Comparison of ENCODE assay signal across 28 cellular contexts in genomic region chr16:67147437-67148140, GRCh38. TPM values are rescaled to one million over a fixed set of nuclear protein-coding genes. Genes with fewer than 3 reads are reported as not detected.
DNase-seq lines count a peak whose midpoint lies in the region; ATAC-seq, FAIRE-seq and TF ChIP-seq lines count a peak whose summit lies in the region.
"Had no signal": no experiment of that assay in that cellular context is flagged by ENCODE, and none has a peak within 500 bp of the region (broad histone marks: within the 10 kb centered on the region; RNA-seq: fewer than 3 reads in every experiment).

No MANE protein-coding gene starts in this region.

- TSS peak; percentile 15 for BruUV-seq in HCT116 (replicated peaks; lab: Mats Ljungman, UMichigan)
- BruUV-seq in OCI-LY7 (replicated peaks; lab: Mats Ljungman, UMichigan): TSS peak; percentile 63

- H2BK120ac ChIP-seq in H1 (replicated peaks; ENCODE audit: low read depth, low read length): no peak overlapping the region

- no peak overlapping the region for H3K18ac ChIP-seq in H1 (ENCODE audit: extremely low read depth, low read length)

- RAD21 ChIA-PET in HCT116 (lab: Charles Lee; ENCODE audit: low non-redundant PET in 1 of 2, low total read pairs in 2 of 2, uncharacterized antibody in 2 of 2, unreplicated experiment in 2 of 2): no interaction called here

- peaks cover 21% of the 10 kb centered on the region for H3K36me3 Mint-ChIP-seq in neural crest cell (ENCODE audit: low read depth)

- no peak overlapping the region for H3K56ac ChIP-seq in H1 (replicated peaks; ENCODE audit: insufficient read length, low read depth, low read length)

- no peak for TF ChIP-seq CTCF in HCT116 (IDR thresholded peaks at IDR 0.05 in 2 of 3, conservative IDR thresholded peaks at IDR 0.05 in 1 of 3; ENCODE audit: borderline replicate concordance in 1 of 3, insufficient read depth in 1 of 3, low read depth in 2 of 3, low read length in 2 of 3)
- no peak for TF ChIP-seq CTCF in OCI-LY7 (conservative IDR thresholded peaks at IDR 0.05; ENCODE audit: low read length)
- no peak for TF ChIP-seq CTCF in H1 (IDR thresholded peaks at IDR 0.05; ENCODE audit: control extremely low read depth in 1 of 3, insufficient read depth in 1 of 3, low read depth in 1 of 3, low read length in 3 of 3)
- TF ChIP-seq CTCF in neural crest cell (conservative IDR thresholded peaks at IDR 0.05): no peak

- no peak overlapping the region for H2AFZ ChIP-seq in HCT116 (ENCODE audit: low read depth, low read length, poor library complexity, severe bottlenecking)
- H2AFZ ChIP-seq in OCI-LY7 (ENCODE audit: low read length): no peak overlapping the region
- H2AFZ ChIP-seq in H1 (ENCODE audit: low read length): no peak overlapping the region
- H2AFZ ChIP-seq: neural progenitor cell had no signal

- no peaks in the 10 kb centered on the region for H3K9me2 ChIP-seq in HCT116 (ENCODE audit: insufficient read depth)
- no peaks in the 10 kb centered on the region for H3K9me2 ChIP-seq in OCI-LY7 (ENCODE audit: insufficient read depth, low read length)

- no peak overlapping the region for H2BK12ac ChIP-seq in H1 (ENCODE audit: low read depth, low read length)

- H3K9me3 ChIP-seq in HCT116 (ENCODE audit: control insufficient read depth in 1 of 2, insufficient read depth in 1 of 2, low read depth in 1 of 2, low read length in 2 of 2) (no peaks in the 10 kb centered on the region), OCI-LY7 (ENCODE audit: low read length) (no peaks in the 10 kb centered on the region), H1 (ENCODE audit: insufficient read depth in 2 of 2, low read depth in 1 of 2, low read length in 1 of 2) (no peaks in the 10 kb centered on the region; a peak in 1 of 4 replicates)
- H3K9me3 ChIP-seq: sigmoid colon, upper lobe of left lung had no signal

- no peak overlapping the region for H4K91ac ChIP-seq in H1 (replicated peaks; ENCODE audit: insufficient read length, low read length)

- no peak overlapping the region for H2AK5ac ChIP-seq in H1 (ENCODE audit: low read depth, low read length)

- H3K36me3 ChIP-seq in HCT116 (ENCODE audit: control insufficient read depth in 1 of 2, insufficient read depth in 2 of 2, low read length in 2 of 2): peaks cover 18 to 36% of the 10 kb centered on the region in 2 experiments; a peak in 3 of 4 replicates
- H3K36me3 ChIP-seq in OCI-LY7 (ENCODE audit: insufficient read depth, low read length): peaks cover 59% of the 10 kb centered on the region
- H3K36me3 ChIP-seq in H1 (ENCODE audit: control insufficient read depth in 2 of 4, insufficient read depth in 4 of 4, low read length in 3 of 4): peaks cover 11 to 35% (median 21%) of the 10 kb centered on the region in 4 experiments; a peak in 6 of 8 replicates
- H3K36me3 ChIP-seq: neural progenitor cell had no signal

- no peak for ATAC-seq in HCT116
- ATAC-seq: stimulated activated memory B cell treated with anti-CD40 and anti-IgM and Interleukin-4, amounts not matched to agents 10 μg/mL and 1 μg/mL and 100 μg/mL, for 72 hours had no signal

- no peak overlapping the region for H2BK15ac ChIP-seq in H1 (ENCODE audit: low read length)

- H3K23me2 ChIP-seq in H1 (ENCODE audit: low read depth, low read length): peaks cover 13% of the 10 kb centered on the region; the same call in 1 of the 2 replicates

- H3K4me1 ChIP-seq in HCT116 (ENCODE audit: control insufficient read depth in 1 of 2, insufficient read depth in 2 of 2, low read length in 2 of 2) (peaks cover 3 to 18% of the 10 kb centered on the region in 2 experiments; a peak in 3 of 4 replicates), OCI-LY7 (ENCODE audit: insufficient read depth, low read length, poor library complexity, severe bottlenecking) (no peaks in the 10 kb centered on the region), H1 (replicated peaks in 1 of 4; ENCODE audit: control insufficient read depth in 3 of 4, insufficient read depth in 4 of 4, low read length in 3 of 4) (peaks cover 0 to 11% (median 8%) of the 10 kb centered on the region in 4 experiments; a peak in 5 of 7 replicates)
- H3K4me1 ChIP-seq: neural progenitor cell had no signal

- no peak overlapping the region for H3K14ac ChIP-seq in H1 (ENCODE audit: insufficient read length)

- peak overlapping the region; percentile 3 for H3K4me3 Mint-ChIP-seq in neural crest cell
- H3K4me3 Mint-ChIP-seq: neural progenitor cell; stimulated activated memory B cell treated with anti-CD40 and anti-IgM and Interleukin-4, amounts not matched to agents 10 μg/mL and 1 μg/mL and 100 μg/mL, for 72 hours had no signal

- H3K9ac ChIP-seq in HCT116 (ENCODE audit: low read length) (no peak overlapping the region), H1 (replicated peaks in 1 of 4; ENCODE audit: extremely low read depth in 1 of 4, low read depth in 3 of 4, low read length in 3 of 4) (no peak overlapping the region)
- H3K9ac ChIP-seq: neural progenitor cell had no signal

- no peak overlapping the region for H3K4me2 ChIP-seq in HCT116 (ENCODE audit: low read length)
- no peak overlapping the region for H3K4me2 ChIP-seq in OCI-LY7 (ENCODE audit: low read length)
- H3K4me2 ChIP-seq in H1 (ENCODE audit: insufficient read depth in 1 of 2, low read depth in 2 of 2, low read length in 2 of 2): no peak overlapping the region
- H3K4me2 ChIP-seq: neural progenitor cell had no signal

- H2BK20ac ChIP-seq in H1 (ENCODE audit: low read length): no peak overlapping the region

- no peak overlapping the region for H2BK5ac ChIP-seq in H1 (ENCODE audit: low read depth, low read length)

- H3K27me3 Mint-ChIP-seq in neural crest cell (ENCODE audit: low read depth): peaks cover 24% of the 10 kb centered on the region

- no peak overlapping the region for H3K4ac ChIP-seq in H1 (replicated peaks; ENCODE audit: insufficient read length, low read depth, low read length)

- H3K27ac Mint-ChIP-seq in neural crest cell (ENCODE audit: unreplicated experiment): no peak overlapping the region
- H3K27ac Mint-ChIP-seq: neural progenitor cell; stimulated activated memory B cell treated with anti-CD40 and anti-IgM and Interleukin-4, amounts not matched to agents 10 μg/mL and 1 μg/mL and 100 μg/mL, for 72 hours had no signal

- H3K79me1 ChIP-seq in H1 (ENCODE audit: low read depth, low read length): no peaks in the 10 kb centered on the region

- H4K5ac ChIP-seq in H1 (ENCODE audit: insufficient read length, low read depth, low read length): no peak overlapping the region

- H4K8ac ChIP-seq in H1 (ENCODE audit: extremely low read depth, insufficient read depth, low read length): peak overlapping the region; percentile 40; the same call in 1 of the 2 replicates

- H3K79me2 ChIP-seq in HCT116 (ENCODE audit: insufficient read depth, low read length) (no peaks in the 10 kb centered on the region), OCI-LY7 (ENCODE audit: insufficient read depth, low read depth, low read length) (no peaks in the 10 kb centered on the region), H1 (ENCODE audit: control insufficient read depth in 1 of 2, insufficient read depth in 2 of 2, low read length in 2 of 2) (no peaks in the 10 kb centered on the region)

- no peak overlapping the region for H3K27ac ChIP-seq in HCT116 (ENCODE audit: low read depth, low read length)
- H3K27ac ChIP-seq in OCI-LY7 (ENCODE audit: low read depth, low read length, poor library complexity, severe bottlenecking): no peak overlapping the region
- no peak overlapping the region for H3K27ac ChIP-seq in H1 (ENCODE audit: low read depth, low read length)
- H3K27ac ChIP-seq: neural progenitor cell, sigmoid colon, upper lobe of left lung, VCaP had no signal

- no peaks in the 10 kb centered on the region for H3K9me3 Mint-ChIP-seq in neural crest cell
- H3K9me3 Mint-ChIP-seq: stimulated activated memory B cell treated with anti-CD40 and anti-IgM and Interleukin-4, amounts not matched to agents 10 μg/mL and 1 μg/mL and 100 μg/mL, for 72 hours had no signal

- CTCF ChIA-PET in HCT116 (lab: Charles Lee): no interaction called here
- CTCF ChIA-PET in OCI-LY7 (lab: Charles Lee; ENCODE audit: unreplicated experiment): no interaction called here
- CTCF ChIA-PET in H1 (lab: Charles Lee; ENCODE audit: partially characterized antibody): interaction anchor here (1.0 to 3.1 kb wide), 2 partner anchors 9 to 130 kb away, joined by 6 to 12 read pairs; no protein-coding TSS in a partner anchor

- H3K23ac ChIP-seq in H1 (ENCODE audit: insufficient read length): no peak overlapping the region

- H3K4me3 ChIP-seq in HCT116 (replicated peaks in 1 of 2; ENCODE audit: low read depth in 1 of 2, low read length in 2 of 2) (no peak overlapping the region), OCI-LY7 (ENCODE audit: low read depth, low read length, poor library complexity, severe bottlenecking) (no peak overlapping the region), H1 (ENCODE audit: extremely low read depth in 1 of 4, insufficient read depth in 2 of 4, low read depth in 3 of 4, low read length in 4 of 4) (no peak overlapping the region)
- H3K4me3 ChIP-seq: neural progenitor cell, sigmoid colon, upper lobe of left lung had no signal

- DNase-seq in HCT116 (ENCODE audit: low read depth, low spot score) (no peak), OCI-LY7 (ENCODE audit: low spot score) (no peak), H1 (ENCODE audit: low read depth in 1 of 2, low spot score in 2 of 2) (no peak), neural crest cell (ENCODE audit: low read depth, low spot score) (no peak), retina (no peak), NCI-H524 treated with DMSO at 0.1 percent for 48 hours (lab: John Stamatoyannopoulos, UW) (no peak)
- no peak for DNase-seq in stimulated activated CD4-positive, alpha-beta T cell treated with anti-CD3 and anti-CD28 coated beads, Interleukin-4, amount 100 ng/mL, for 4 hours
- DNase-seq: activated CD4-positive, alpha-beta T cell treated with anti-CD3 and anti-CD28 coated beads for 4 hours; activated naive CD4-positive, alpha-beta T cell treated with anti-CD3 and anti-CD28 coated beads, Interleukin-2, amount 50 U/mL, for 16 hours; amygdala; DMS153; H7; hippocampal formation; Kasumi-1; mesendoderm; NCI-H1417 treated with DMSO at 0.1 percent for 48 hours; NCI-H2029 treated with DMSO at 0.1 percent for 48 hours; NCI-H526 treated with DMSO at 0.1 percent for 48 hours; NK-92 treated with Interleukin-12 subunit alpha and Interleukin-12 subunit beta, amount 100 ng/mL, for 24 hours; SIG-M5; sigmoid colon; SW 1271; upper lobe of left lung had no signal

- TF ChIP-seq RAD21 in HCT116 (IDR thresholded peaks at IDR 0.05; ENCODE audit: low read depth) (no peak), H1 (IDR thresholded peaks at IDR 0.05 in 1 of 2, conservative IDR thresholded peaks at IDR 0.05 in 1 of 2; ENCODE audit: low read depth in 2 of 2, low read length in 2 of 2) (no peak)

- H3K4me1 Mint-ChIP-seq in neural crest cell: peaks cover 4% of the 10 kb centered on the region

- no peaks in the 10 kb centered on the region for H4K20me1 ChIP-seq in HCT116 (ENCODE audit: insufficient read depth)
- H4K20me1 ChIP-seq in OCI-LY7 (ENCODE audit: insufficient read depth, low read length): no peaks in the 10 kb centered on the region
- peaks cover 3 to 19% of the 10 kb centered on the region in 2 experiments for H4K20me1 ChIP-seq in H1 (replicated peaks in 1 of 2; ENCODE audit: control insufficient read depth in 1 of 2, insufficient read depth in 2 of 2, low read length in 2 of 2)

- 92% methylated on average over 4 of the region's 4 CpGs; no CpG with 5 or more reads in 1 of the 2 experiments for WGBS in H1 (ENCODE audit: extremely low coverage in 1 of 2, insufficient coverage in 1 of 2, insufficient read length in 1 of 2, insufficient replicate concordance in 2 of 2, low coverage in 1 of 2, low lambda C conversion rate in 2 of 2, missing lambda C conversion rate in 1 of 2), 2 experiments

- TF ChIP-seq EP300 in H1 (IDR thresholded peaks at IDR 0.05; ENCODE audit: borderline replicate concordance in 1 of 2, low read depth in 2 of 2, low read length in 2 of 2): no peak

- TF ChIP-seq POLR2A in HCT116 (IDR thresholded peaks at IDR 0.05; ENCODE audit: borderline replicate concordance, extremely low read depth, insufficient read depth, insufficient read length) (no peak), H1 (IDR thresholded peaks at IDR 0.05; ENCODE audit: control extremely low read depth in 1 of 2, low read depth in 2 of 2, low read length in 2 of 2) (no peak)

- POLR2A ChIA-PET in HCT116 (lab: Charles Lee) (no interaction called here), OCI-LY7 (lab: Charles Lee) (no interaction called here), H1 (lab: Charles Lee; ENCODE audit: partially characterized antibody) (no interaction called here)

- FAIRE-seq in H1 (lab: Jason Lieb, UNC): no peak
- FAIRE-seq: endothelial cell of umbilical vein, GM12891 had no signal

- H3K27me3 ChIP-seq in HCT116 (ENCODE audit: insufficient read depth, low read length) (no peaks in the 10 kb centered on the region), H1 (replicated peaks in 1 of 4; ENCODE audit: control insufficient read depth in 3 of 4, extremely low read depth in 1 of 4, insufficient read depth in 3 of 4, low read length in 3 of 4) (peaks cover 5 to 23% (median 15%) of the 10 kb centered on the region in 4 experiments)

- intact Hi-C loops in HCT116 (cut with micrococcal nuclease): no loop called here
- intact Hi-C loops in OCI-LY7 (cut with micrococcal nuclease; ENCODE audit: unreplicated experiment): no loop called here

RNA-seq across cellular contexts. Expression of gene B3GNT9, which starts 3.2 kb away (rescaled TPM):
- total RNA-seq in HCT116 (2021; ENCODE audit: unreplicated experiment) (3.8 TPM), OCI-LY7 (2022) (2.7 TPM in 2 replicates), neural crest cell (4.5 and 5.1 TPM in 2 replicates)
- polyA plus RNA-seq in HCT116 (2012): 2.5 and 2.7 TPM in 2 replicates
- 1.1 and 2.7 TPM in 2 replicates for total RNA-seq in OCI-LY7 (2014; rRNA removed; shearing (Covaris generic))
- total RNA-seq in H1 (2021; fragmentation: NEBNext Ultra II Directional; extraction: Animal tissue kit (Norgen Biotek cat#: 25700)): 3.5 and 4.7 TPM in 2 replicates
- 9.0 and 10.2 TPM in 2 replicates for polyA plus RNA-seq in H1 (2011; rRNA removed)
- 8.5 TPM for polyA plus RNA-seq in H1 (2011; cell fraction: cytosol; rRNA removed)
- 7.6 TPM for polyA plus RNA-seq in H1 (2011; cell fraction: nucleus; rRNA removed)
- 3.4 to 6.6 TPM (median 5.1 TPM) in 4 replicates for polyA plus RNA-seq in H1 (2012, experiment 1 of 2)
- 4.4 TPM for polyA plus RNA-seq in H1 (2012, experiment 2 of 2)
- polyA plus RNA-seq in H1 (2013, experiment 1 of 2): 3.9 TPM
- 4.1 TPM for polyA plus RNA-seq in H1 (2013, experiment 2 of 2)
- 5.1 and 6.2 TPM in 2 replicates for polyA minus RNA-seq in H1 (2011; rRNA and poly(A)+ RNA removed)
- polyA minus RNA-seq in H1 (2011; cell fraction: cytosol; rRNA and poly(A)+ RNA removed): 6.9 TPM
- polyA minus RNA-seq in H1 (2011; cell fraction: nucleus; rRNA and poly(A)+ RNA removed): 7.0 TPM

RNA-seq across cellular contexts. Expression of gene TRADD, which starts 12.1 kb away (rescaled TPM):
- 20.5 TPM for total RNA-seq in HCT116 (2021; ENCODE audit: unreplicated experiment)
- 13.6 and 16.4 TPM in 2 replicates for polyA plus RNA-seq in HCT116 (2012)
- 11.3 and 11.6 TPM in 2 replicates for total RNA-seq in OCI-LY7 (2014; rRNA removed; shearing (Covaris generic))
- 15.4 and 16.7 TPM in 2 replicates for total RNA-seq in OCI-LY7 (2022)
- 0.19 and 0.29 TPM in 2 replicates for total RNA-seq in H1 (2021; fragmentation: NEBNext Ultra II Directional; extraction: Animal tissue kit (Norgen Biotek cat#: 25700))
- 0.50 and 0.60 TPM in 2 replicates for polyA plus RNA-seq in H1 (2011; rRNA removed)
- polyA plus RNA-seq in H1 (2011; cell fraction: cytosol; rRNA removed): 0.89 TPM
- polyA plus RNA-seq in H1 (2011; cell fraction: nucleus; rRNA removed): 0.68 TPM
- polyA plus RNA-seq in H1 (2012, experiment 1 of 2): 0.24 to 0.53 TPM (median 0.46 TPM) in 4 replicates
- polyA plus RNA-seq in H1 (2012, experiment 2 of 2): 0.35 TPM
- 0.14 TPM for polyA plus RNA-seq in H1 (2013, experiment 1 of 2)
- 0.17 TPM for polyA plus RNA-seq in H1 (2013, experiment 2 of 2)
- polyA minus RNA-seq in H1 (2011; rRNA and poly(A)+ RNA removed): 0.22 TPM in 1 of 2 replicates, not detected in the other
- 0.95 TPM for polyA minus RNA-seq in H1 (2011; cell fraction: cytosol; rRNA and poly(A)+ RNA removed)
- polyA minus RNA-seq in H1 (2011; cell fraction: nucleus; rRNA and poly(A)+ RNA removed): 0.60 TPM
- total RNA-seq in neural crest cell: 0.68 and 0.70 TPM in 2 replicates

RNA-seq across cellular contexts. Expression of gene FBXL8, which starts 12.2 kb away (rescaled TPM):
- total RNA-seq in HCT116 (2021; ENCODE audit: unreplicated experiment): 27.8 TPM
- polyA plus RNA-seq in HCT116 (2012): 20.5 and 21.6 TPM in 2 replicates
- 5.8 and 7.3 TPM in 2 replicates for total RNA-seq in OCI-LY7 (2014; rRNA removed; shearing (Covaris generic))
- 10.4 and 12.2 TPM in 2 replicates for total RNA-seq in OCI-LY7 (2022)
- not detected in 2 replicates for total RNA-seq in H1 (2021; fragmentation: NEBNext Ultra II Directional; extraction: Animal tissue kit (Norgen Biotek cat#: 25700))
- polyA plus RNA-seq in H1 (2011; rRNA removed): 0.11 and 0.67 TPM in 2 replicates
- polyA plus RNA-seq in H1 (2011; cell fraction: cytosol; rRNA removed): 0.26 TPM
- polyA plus RNA-seq in H1 (2011; cell fraction: nucleus; rRNA removed): 0.81 TPM
- polyA plus RNA-seq in H1 (2012, experiment 1 of 2): 0.13 to 0.43 TPM in 2 of 4 replicates, not detected in the others
- not detected for polyA plus RNA-seq in H1 (2012, experiment 2 of 2)
- polyA plus RNA-seq in H1 (2013, experiment 1 of 2): 0.12 TPM
- not detected for polyA plus RNA-seq in H1 (2013, experiment 2 of 2)
- not detected in 2 replicates for polyA minus RNA-seq in H1 (2011; rRNA and poly(A)+ RNA removed)
- polyA minus RNA-seq in H1 (2011; cell fraction: cytosol; rRNA and poly(A)+ RNA removed): 2.0 TPM
- not detected for polyA minus RNA-seq in H1 (2011; cell fraction: nucleus; rRNA and poly(A)+ RNA removed)
- 0.44 TPM in 1 of 2 replicates, not detected in the other for total RNA-seq in neural crest cell

RNA-seq across cellular contexts. Expression of gene HSF4, which starts 17.0 kb away (rescaled TPM):
- total RNA-seq in HCT116 (2021; ENCODE audit: unreplicated experiment): 46.6 TPM
- polyA plus RNA-seq in HCT116 (2012): 32.7 and 36.2 TPM in 2 replicates
- 8.1 and 12.8 TPM in 2 replicates for total RNA-seq in OCI-LY7 (2014; rRNA removed; shearing (Covaris generic))
- total RNA-seq in OCI-LY7 (2022): 16.2 and 17.0 TPM in 2 replicates
- not detected in 2 replicates for total RNA-seq in H1 (2021; fragmentation: NEBNext Ultra II Directional; extraction: Animal tissue kit (Norgen Biotek cat#: 25700))
- 0.14 and 0.93 TPM in 2 replicates for polyA plus RNA-seq in H1 (2011; rRNA removed)
- 0.92 TPM for polyA plus RNA-seq in H1 (2011; cell fraction: cytosol; rRNA removed)
- polyA plus RNA-seq in H1 (2011; cell fraction: nucleus; rRNA removed): 8.0 TPM
- polyA plus RNA-seq in H1 (2012, experiment 1 of 2): 0.62 to 1.0 TPM (median 0.74 TPM) in 3 of 4 replicates, not detected in the other
- not detected for polyA plus RNA-seq in H1 (2012, experiment 2 of 2)
- polyA plus RNA-seq in H1 (2013, experiment 1 of 2): 0.20 TPM
- 0.11 TPM for polyA plus RNA-seq in H1 (2013, experiment 2 of 2)
- not detected in 2 replicates for polyA minus RNA-seq in H1 (2011; rRNA and poly(A)+ RNA removed)
- polyA minus RNA-seq in H1 (2011; cell fraction: cytosol; rRNA and poly(A)+ RNA removed): not detected
- not detected for polyA minus RNA-seq in H1 (2011; cell fraction: nucleus; rRNA and poly(A)+ RNA removed)
- total RNA-seq in neural crest cell: 1.3 TPM in 1 of 2 replicates, not detected in the other

RNA-seq across cellular contexts. Expression of gene NOL3, which starts 22.7 kb away (rescaled TPM):
- total RNA-seq in HCT116 (2021; ENCODE audit: unreplicated experiment) (54.0 TPM), OCI-LY7 (2022) (4.1 and 4.4 TPM in 2 replicates), neural crest cell (4.5 and 5.8 TPM in 2 replicates)
- polyA plus RNA-seq in HCT116 (2012): 76.0 and 87.8 TPM in 2 replicates
- total RNA-seq in OCI-LY7 (2014; rRNA removed; shearing (Covaris generic)): 1.1 and 2.2 TPM in 2 replicates
- 1.6 and 2.2 TPM in 2 replicates for total RNA-seq in H1 (2021; fragmentation: NEBNext Ultra II Directional; extraction: Animal tissue kit (Norgen Biotek cat#: 25700))
- 4.1 and 4.6 TPM in 2 replicates for polyA plus RNA-seq in H1 (2011; rRNA removed)
- 4.0 TPM for polyA plus RNA-seq in H1 (2011; cell fraction: cytosol; rRNA removed)
- polyA plus RNA-seq in H1 (2011; cell fraction: nucleus; rRNA removed): 3.7 TPM
- 4.4 to 10.7 TPM (median 5.5 TPM) in 4 replicates for polyA plus RNA-seq in H1 (2012, experiment 1 of 2)
- polyA plus RNA-seq in H1 (2012, experiment 2 of 2): 1.4 TPM
- polyA plus RNA-seq in H1 (2013, experiment 1 of 2): 3.2 TPM
- polyA plus RNA-seq in H1 (2013, experiment 2 of 2): 2.0 TPM
- polyA minus RNA-seq in H1 (2011; rRNA and poly(A)+ RNA removed): 0.60 and 2.1 TPM in 2 replicates
- polyA minus RNA-seq in H1 (2011; cell fraction: cytosol; rRNA and poly(A)+ RNA removed): not detected
- 3.2 TPM for polyA minus RNA-seq in H1 (2011; cell fraction: nucleus; rRNA and poly(A)+ RNA removed)
